In genomic region chr10:24483701-24484100, GRCh38 we compare ENCODE assay signal across 8 cellular contexts.
A peak's percentile ranks its signal among the peaks of the same experiment; 100 is the strongest.
DNase-seq lines count a peak whose midpoint lies in the region; ATAC-seq and TF ChIP-seq lines count a peak whose summit lies in the region.

No MANE protein-coding gene starts in this region.

- DNase-seq in 8988T (peak; percentile 75), SW 1271 (lab: John Stamatoyannopoulos, UW) (peak; percentile 14 to 59), fibroblast of the aortic adventitia (ENCODE audit: low read depth) (peak; percentile 41), thoracic aorta (ENCODE audit: low spot score) (no peak)
- DNase-seq in stimulated activated CD4-positive, alpha-beta T cell treated with anti-CD3 and anti-CD28 coated beads, Interleukin-1b, Interleukin-23, amount 100 ng/mL, for 48 hours, result no peak

- H3K4me3 ChIP-seq in fibroblast of the aortic adventitia (ENCODE audit: low read depth, low read length) (no peak overlapping the region), thoracic aorta (no peak overlapping the region)

- H3K9me3 ChIP-seq in thoracic aorta, result no peaks in the 10 kb centered on the region

- H3K36me3 ChIP-seq in thoracic aorta, result no peaks in the 10 kb centered on the region

- no peaks in the 10 kb centered on the region for H3K27me3 ChIP-seq in thoracic aorta (replicated peaks; ENCODE audit: insufficient read depth)

- H3K27ac ChIP-seq in thoracic aorta, result no peak overlapping the region

- TF ChIP-seq CTCF in fibroblast of the aortic adventitia (IDR thresholded peaks at IDR 0.05; ENCODE audit: insufficient read depth, low read length) (no peak), thoracic aorta (IDR thresholded peaks at IDR 0.05) (no peak)

- ATAC-seq in GM18520 (IDR thresholded peaks at IDR 0.05; ENCODE audit: unreplicated experiment), result peak; percentile 94
- peak; percentile 75 for ATAC-seq in HG03354 (IDR thresholded peaks at IDR 0.05; ENCODE audit: poor library complexity, severe bottlenecking, unreplicated experiment)
- ATAC-seq in thoracic aorta (ENCODE audit: insufficient number of reproducible peaks, low FRiP score, low read depth), result peak; percentile 52
- ATAC-seq in GM21737 (IDR thresholded peaks at IDR 0.05; ENCODE audit: unreplicated experiment), result no peak

- H3K4me1 ChIP-seq in thoracic aorta (ENCODE audit: control insufficient read depth in 1 of 2, low read depth in 2 of 2), result peaks cover 0 to 3% of the 10 kb centered on the region in 2 donors

Comparison
In these comparisons a context has a peak if more than half of its experiments do, and no peak if none do; other contexts are left out.
1. DNase-seq: peak in 8988T (single experiment), SW 1271 (2 of 2) and fibroblast of the aortic adventitia (single experiment); none in thoracic aorta (single experiment) and stimulated activated CD4-positive, alpha-beta T cell treated with anti-CD3 and anti-CD28 coated beads, Interleukin-1b, Interleukin-23, amount 100 ng/mL, for 48 hours (single experiment).